Comparison of ENCODE assay signal across 9 cellular contexts in genomic region chr17:28384281-28385036, GRCh38. TPM values are rescaled to one million over a fixed set of nuclear protein-coding genes. Genes with fewer than 3 reads are reported as not detected.
DNase-seq lines count a peak whose midpoint lies in the region; ATAC-seq and TF ChIP-seq lines count a peak whose summit lies in the region.
"Had no signal": no experiment of that assay in that cellular context is flagged by ENCODE, and none has a peak within 500 bp of the region (broad histone marks: within the 10 kb centered on the region; RNA-seq: fewer than 3 reads in every experiment).

No MANE protein-coding gene starts in this region.

- H3K36me3 ChIP-seq in Panc1 (ENCODE audit: control insufficient read depth, insufficient read depth, low read length) = no peaks in the 10 kb centered on the region
- no peaks in the 10 kb centered on the region for H3K36me3 ChIP-seq in kidney epithelial cell (ENCODE audit: control insufficient read depth, insufficient read depth, low read length)

- H3K36me3 Mint-ChIP-seq in activated naive CD4-positive, alpha-beta T cell treated with anti-CD3 and anti-CD28 coated beads, Interleukin-2, amount 50 U/mL, for 24 hours = peaks cover 7% of the 10 kb centered on the region

- no peak for TF ChIP-seq CTCF in Panc1 (IDR thresholded peaks at IDR 0.05)
- no peak for TF ChIP-seq CTCF in kidney epithelial cell (IDR thresholded peaks at IDR 0.05; ENCODE audit: insufficient read depth, low read length, poor library complexity, severe bottlenecking)

- H3K27ac ChIP-seq in Panc1 (ENCODE audit: low read length) = no peak overlapping the region

- peak; percentile 90 for DNase-seq in DMS153 treated with DMSO at 0.1 percent for 48 hours (lab: John Stamatoyannopoulos, UW; ENCODE audit: unreplicated experiment)
- no peak for DNase-seq in Panc1 (ENCODE audit: low read depth, low spot score)
- DNase-seq in kidney epithelial cell (ENCODE audit: low read depth) = no peak
- peak; percentile 51 to 57 for DNase-seq in stimulated activated CD4-positive, alpha-beta T cell treated with anti-CD3 and anti-CD28 coated beads, Interleukin-4, amount 100 ng/mL, for 48 hours (ENCODE audit: low read depth in 2 of 2)
- DNase-seq in T1000 (lab: John Stamatoyannopoulos, UW) = no peak
- DNase-seq in OCI-M1 (lab: John Stamatoyannopoulos, UW) = no peak

- no peaks in the 10 kb centered on the region for H3K9me3 Mint-ChIP-seq in activated naive CD4-positive, alpha-beta T cell treated with anti-CD3 and anti-CD28 coated beads, Interleukin-2, amount 50 U/mL, for 24 hours

- peak overlapping the region; percentile 16 to 26 for H3K4me3 ChIP-seq in Panc1 (ENCODE audit: low read depth in 2 of 2, low read length in 2 of 2)
- H3K4me3 ChIP-seq in kidney epithelial cell (ENCODE audit: low read depth, low read length) = peak overlapping the region; percentile 44

- peak overlapping the region; percentile 94 for H3K4me3 Mint-ChIP-seq in activated naive CD4-positive, alpha-beta T cell treated with anti-CD3 and anti-CD28 coated beads, Interleukin-2, amount 50 U/mL, for 24 hours

- H3K27me3 Mint-ChIP-seq in activated naive CD4-positive, alpha-beta T cell treated with anti-CD3 and anti-CD28 coated beads, Interleukin-2, amount 50 U/mL, for 24 hours = no peaks in the 10 kb centered on the region

- H3K27ac Mint-ChIP-seq in activated naive CD4-positive, alpha-beta T cell treated with anti-CD3 and anti-CD28 coated beads, Interleukin-2, amount 50 U/mL, for 24 hours = peak overlapping the region; percentile 76

- no peaks in the 10 kb centered on the region for H3K9me3 ChIP-seq in Panc1 (ENCODE audit: control insufficient read depth, insufficient read depth, low read depth, low read length)

- in situ Hi-C loops in Panc1 (cut with HindIII; ENCODE audit: low pct_unique_long_range_greater_than_20kb, low sequenced_read_pairs) = no loop called here

- H3K4me1 ChIP-seq in Panc1 (ENCODE audit: control insufficient read depth, insufficient read depth, low read length) = no peaks in the 10 kb centered on the region

- H3K27me3 ChIP-seq in Panc1 (ENCODE audit: control insufficient read depth, insufficient read depth, low read length) (no peaks in the 10 kb centered on the region), kidney epithelial cell (ENCODE audit: control insufficient read depth, insufficient read depth, low read length) (peaks cover 36% of the 10 kb centered on the region)

- peaks cover 39% of the 10 kb centered on the region for H3K4me1 Mint-ChIP-seq in activated naive CD4-positive, alpha-beta T cell treated with anti-CD3 and anti-CD28 coated beads, Interleukin-2, amount 50 U/mL, for 24 hours

- intact Hi-C loops in Panc1 (cut with micrococcal nuclease; ENCODE audit: unreplicated experiment) = no loop called here

- CTCF ChIA-PET in Panc1 (lab: Charles Lee) = interaction anchor here (0.6 kb wide), 1 partner anchor 82 kb away, joined by 4 read pairs; no protein-coding TSS in a partner anchor

- no TSS peak for BruUV-seq in Panc1 (replicated peaks; lab: Mats Ljungman, UMichigan)

- peak; percentile 76 for ATAC-seq in HG02678 (IDR thresholded peaks at IDR 0.05; ENCODE audit: unreplicated experiment)
- peak; percentile 65 for ATAC-seq in Panc1
- ATAC-seq: HCT116 had no signal

- POLR2A ChIA-PET in Panc1 (lab: Charles Lee) = interaction anchor here (0.6 kb wide), 1 partner anchor 1006 kb away, joined by 3 read pairs; no protein-coding TSS in a partner anchor

RNA-seq across cellular contexts. Expression of gene SARM1, which starts 13.0 kb away (rescaled TPM):
- total RNA-seq in Panc1 (2021; ENCODE audit: unreplicated experiment) (17.4 TPM), kidney epithelial cell (10.1 and 12.0 TPM in 2 replicates)
- polyA plus RNA-seq in Panc1 (2012; ENCODE audit: insufficient read length) = 16.8 TPM

RNA-seq across cellular contexts. Expression of gene VTN, which starts 14.4 kb away (rescaled TPM):
- total RNA-seq in Panc1 (2021; ENCODE audit: unreplicated experiment) (2.3 TPM), kidney epithelial cell (0.27 TPM in 1 of 2 replicates, not detected in the other)
- 2.4 TPM for polyA plus RNA-seq in Panc1 (2012; ENCODE audit: insufficient read length)

RNA-seq across cellular contexts. Expression of gene SEBOX, which starts 19.5 kb away (rescaled TPM):
- total RNA-seq in Panc1 (2021; ENCODE audit: unreplicated experiment) (not detected), kidney epithelial cell (not detected in 2 replicates)
- polyA plus RNA-seq in Panc1 (2012; ENCODE audit: insufficient read length) = not detected

RNA-seq across cellular contexts. Expression of gene SLC46A1, which starts 21.6 kb away (rescaled TPM):
- total RNA-seq in Panc1 (2021; ENCODE audit: unreplicated experiment) (16.9 TPM), kidney epithelial cell (5.2 and 6.2 TPM in 2 replicates)
- 12.0 TPM for polyA plus RNA-seq in Panc1 (2012; ENCODE audit: insufficient read length)

RNA-seq across cellular contexts. Expression of gene POLDIP2, which starts 27.1 kb away (rescaled TPM):
- total RNA-seq in Panc1 (2021; ENCODE audit: unreplicated experiment) = 175 TPM
- 163 TPM for polyA plus RNA-seq in Panc1 (2012; ENCODE audit: insufficient read length)
- 103 and 118 TPM in 2 replicates for total RNA-seq in kidney epithelial cell

Comparison
In these comparisons a context has a peak if more than half of its experiments do, and no peak if none do; other contexts are left out.
1. DNase-seq: peak in DMS153 treated with DMSO at 0.1 percent for 48 hours (single experiment) and stimulated activated CD4-positive, alpha-beta T cell treated with anti-CD3 and anti-CD28 coated beads, Interleukin-4, amount 100 ng/mL, for 48 hours (2 of 2); none in Panc1 (single experiment), kidney epithelial cell (single experiment), T1000 (single experiment) and OCI-M1 (single experiment).